Comparison of ENCODE assay signal across 1 cellular context in the genomic region with DNA sequence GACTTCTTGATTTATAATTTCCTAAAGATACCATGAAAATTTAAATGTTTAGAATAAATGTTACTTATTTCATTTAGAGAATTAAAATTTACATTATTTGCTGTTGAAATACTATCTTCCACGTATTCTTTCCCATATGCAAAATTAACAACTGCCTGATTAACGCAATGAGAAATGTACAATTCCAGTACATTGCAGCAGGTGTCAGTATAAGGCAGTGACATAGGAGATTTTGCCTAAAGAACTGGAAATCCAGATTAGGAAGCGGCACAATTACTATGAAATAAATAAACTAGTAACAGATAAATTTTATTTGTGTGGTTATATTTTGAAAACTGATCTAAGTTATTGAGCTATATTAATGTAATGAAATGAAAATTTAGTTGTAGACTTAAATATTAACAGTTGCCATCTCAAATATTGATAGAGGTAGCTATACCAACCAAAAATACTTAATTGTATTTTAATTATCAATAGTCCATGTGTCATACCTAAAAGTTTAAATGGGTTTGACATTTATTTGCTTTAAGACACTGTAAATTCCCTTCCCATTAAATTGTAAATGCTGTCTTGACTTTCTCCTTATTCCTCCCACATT.
TF ChIP-seq lines count a peak whose summit lies in the region.

No MANE protein-coding gene starts in this region.

TF ChIP-seq in GM23338, 12 proteins besides CTCF, POLR2A, EP300 and RAD21 (continued from another document):
- TF ChIP-seq, protein P1, sequence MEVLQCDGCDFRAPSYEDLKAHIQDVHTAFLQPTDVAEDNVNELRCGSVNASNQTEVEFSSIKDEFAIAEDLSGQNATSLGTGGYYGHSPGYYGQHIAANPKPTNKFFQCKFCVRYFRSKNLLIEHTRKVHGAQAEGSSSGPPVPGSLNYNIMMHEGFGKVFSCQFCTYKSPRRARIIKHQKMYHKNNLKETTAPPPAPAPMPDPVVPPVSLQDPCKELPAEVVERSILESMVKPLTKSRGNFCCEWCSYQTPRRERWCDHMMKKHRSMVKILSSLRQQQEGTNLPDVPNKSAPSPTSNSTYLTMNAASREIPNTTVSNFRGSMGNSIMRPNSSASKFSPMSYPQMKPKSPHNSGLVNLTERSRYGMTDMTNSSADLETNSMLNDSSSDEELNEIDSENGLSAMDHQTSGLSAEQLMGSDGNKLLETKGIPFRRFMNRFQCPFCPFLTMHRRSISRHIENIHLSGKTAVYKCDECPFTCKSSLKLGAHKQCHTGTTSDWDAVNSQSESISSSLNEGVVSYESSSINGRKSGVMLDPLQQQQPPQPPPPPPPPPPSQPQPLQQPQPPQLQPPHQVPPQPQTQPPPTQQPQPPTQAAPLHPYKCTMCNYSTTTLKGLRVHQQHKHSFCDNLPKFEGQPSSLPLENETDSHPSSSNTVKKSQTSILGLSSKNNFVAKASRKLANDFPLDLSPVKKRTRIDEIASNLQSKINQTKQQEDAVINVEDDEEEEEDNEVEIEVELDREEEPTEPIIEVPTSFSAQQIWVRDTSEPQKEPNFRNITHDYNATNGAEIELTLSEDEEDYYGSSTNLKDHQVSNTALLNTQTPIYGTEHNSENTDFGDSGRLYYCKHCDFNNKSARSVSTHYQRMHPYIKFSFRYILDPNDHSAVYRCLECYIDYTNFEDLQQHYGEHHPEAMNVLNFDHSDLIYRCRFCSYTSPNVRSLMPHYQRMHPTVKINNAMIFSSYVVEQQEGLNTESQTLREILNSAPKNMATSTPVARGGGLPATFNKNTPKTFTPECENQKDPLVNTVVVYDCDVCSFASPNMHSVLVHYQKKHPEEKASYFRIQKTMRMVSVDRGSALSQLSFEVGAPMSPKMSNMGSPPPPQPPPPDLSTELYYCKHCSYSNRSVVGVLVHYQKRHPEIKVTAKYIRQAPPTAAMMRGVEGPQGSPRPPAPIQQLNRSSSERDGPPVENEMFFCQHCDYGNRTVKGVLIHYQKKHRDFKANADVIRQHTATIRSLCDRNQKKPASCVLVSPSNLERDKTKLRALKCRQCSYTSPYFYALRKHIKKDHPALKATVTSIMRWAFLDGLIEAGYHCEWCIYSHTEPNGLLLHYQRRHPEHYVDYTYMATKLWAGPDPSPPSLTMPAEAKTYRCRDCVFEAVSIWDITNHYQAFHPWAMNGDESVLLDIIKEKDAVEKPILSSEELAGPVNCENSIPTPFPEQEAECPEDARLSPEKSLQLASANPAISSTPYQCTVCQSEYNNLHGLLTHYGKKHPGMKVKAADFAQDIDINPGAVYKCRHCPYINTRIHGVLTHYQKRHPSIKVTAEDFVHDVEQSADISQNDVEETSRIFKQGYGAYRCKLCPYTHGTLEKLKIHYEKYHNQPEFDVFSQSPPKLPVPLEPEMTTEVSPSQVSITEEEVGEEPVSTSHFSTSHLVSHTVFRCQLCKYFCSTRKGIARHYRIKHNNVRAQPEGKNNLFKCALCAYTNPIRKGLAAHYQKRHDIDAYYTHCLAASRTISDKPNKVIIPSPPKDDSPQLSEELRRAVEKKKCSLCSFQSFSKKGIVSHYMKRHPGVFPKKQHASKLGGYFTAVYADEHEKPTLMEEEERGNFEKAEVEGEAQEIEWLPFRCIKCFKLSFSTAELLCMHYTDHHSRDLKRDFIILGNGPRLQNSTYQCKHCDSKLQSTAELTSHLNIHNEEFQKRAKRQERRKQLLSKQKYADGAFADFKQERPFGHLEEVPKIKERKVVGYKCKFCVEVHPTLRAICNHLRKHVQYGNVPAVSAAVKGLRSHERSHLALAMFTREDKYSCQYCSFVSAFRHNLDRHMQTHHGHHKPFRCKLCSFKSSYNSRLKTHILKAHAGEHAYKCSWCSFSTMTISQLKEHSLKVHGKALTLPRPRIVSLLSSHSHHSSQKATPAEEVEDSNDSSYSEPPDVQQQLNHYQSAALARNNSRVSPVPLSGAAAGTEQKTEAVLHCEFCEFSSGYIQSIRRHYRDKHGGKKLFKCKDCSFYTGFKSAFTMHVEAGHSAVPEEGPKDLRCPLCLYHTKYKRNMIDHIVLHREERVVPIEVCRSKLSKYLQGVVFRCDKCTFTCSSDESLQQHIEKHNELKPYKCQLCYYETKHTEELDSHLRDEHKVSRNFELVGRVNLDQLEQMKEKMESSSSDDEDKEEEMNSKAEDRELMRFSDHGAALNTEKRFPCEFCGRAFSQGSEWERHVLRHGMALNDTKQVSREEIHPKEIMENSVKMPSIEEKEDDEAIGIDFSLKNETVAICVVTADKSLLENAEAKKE (CRISPR knock-in tag; IDR thresholded peaks at IDR 0.05): no peak
- TF ChIP-seq EZH2 (IDR thresholded peaks at IDR 0.05; ENCODE audit: low read depth, unreplicated experiment) (no peak), POLR2AphosphoS5 (IDR thresholded peaks at IDR 0.05; ENCODE audit: low read depth) (no peak), ETS1 (IDR thresholded peaks at IDR 0.05) (no peak), JUNB (IDR thresholded peaks at IDR 0.05; ENCODE audit: unreplicated experiment) (no peak), ZNF114 (CRISPR knock-in tag; IDR thresholded peaks at IDR 0.05) (no peak), NANOG (IDR thresholded peaks at IDR 0.05; ENCODE audit: borderline replicate concordance) (no peak)
